In genomic region chr16:65888201-65888600, GRCh38 we compare ENCODE assay signal across 25 cellular contexts.
"Had no signal": no experiment of that assay in that cellular context is flagged by ENCODE, and none has a peak within 500 bp of the region (broad histone marks: within the 10 kb centered on the region; RNA-seq: fewer than 3 reads in every experiment).

No MANE protein-coding gene starts in this region.

- H3K27ac Mint-ChIP-seq: activated B cell treated with CpG ODN at 0.5 μM for 24 hours; activated CD4-positive, alpha-beta T cell treated with anti-CD3 and anti-CD28 coated beads, Interleukin-2, amount 10 ng/mL, durations not matched to agents 24 days and 14 days; activated CD8-positive, alpha-beta memory T cell treated with anti-CD3 and anti-CD28 coated beads, Interleukin-2, amount 10 ng/mL, durations not matched to agents 7 days and 5 days; activated naive CD4-positive, alpha-beta T cell treated with anti-CD3 and anti-CD28 coated beads, Interleukin-2, amount 50 U/mL, for 24 hours; activated T-cell treated with anti-CD3 and anti-CD28 coated beads, Interleukin-2, amount 50 U/mL, for 24 hours; activated T-helper 1 cell treated with anti-CD3 and anti-CD28 coated beads, Interleukin-12 subunit alpha, Interleukin-12 subunit beta, Interleukin-2, Interleukin-4 antibody, amounts not matched to agents 30 ng/mL and 10 ng/mL and 1 ng/mL, durations not matched to agents 14 hours and 24 hours and 36 hours had no signal

- H3K4me3 Mint-ChIP-seq: activated B cell treated with CpG ODN at 0.5 μM for 24 hours; activated CD4-positive, alpha-beta T cell treated with anti-CD3 and anti-CD28 coated beads, Interleukin-2, amount 10 ng/mL, durations not matched to agents 24 days and 14 days; activated CD8-positive, alpha-beta memory T cell treated with anti-CD3 and anti-CD28 coated beads, Interleukin-2, amount 10 ng/mL, durations not matched to agents 7 days and 5 days; activated naive CD4-positive, alpha-beta T cell treated with anti-CD3 and anti-CD28 coated beads, Interleukin-2, amount 50 U/mL, for 24 hours; activated T-cell treated with anti-CD3 and anti-CD28 coated beads, Interleukin-2, amount 50 U/mL, for 24 hours; activated T-helper 1 cell treated with anti-CD3 and anti-CD28 coated beads, Interleukin-12 subunit alpha, Interleukin-12 subunit beta, Interleukin-2, Interleukin-4 antibody, amounts not matched to agents 30 ng/mL and 10 ng/mL and 1 ng/mL, durations not matched to agents 14 hours and 24 hours and 36 hours; central memory CD8-positive, alpha-beta T cell had no signal

- H3K4me1 ChIP-seq: body of pancreas had no signal

- H3K9me3 ChIP-seq: body of pancreas, SJSA1 had no signal

- H3K27ac ChIP-seq: body of pancreas, KMS-11, RWPE1, SJSA1 had no signal

- DNase-seq: activated B cell treated with CpG ODN at 0.5 μM for 24 hours; activated CD4-positive, alpha-beta T cell treated with anti-CD3 and anti-CD28 coated beads for 1 hour; activated CD4-positive, alpha-beta T cell treated with anti-CD3 and anti-CD28 coated beads, Interleukin-2, amount 10 ng/mL, durations not matched to agents 24 days and 14 days; activated CD4-positive, alpha-beta T cell treated with anti-CD3 and anti-CD28 coated beads, Interleukin-2, amount 50 U/mL, for 48 hours; activated CD8-positive, alpha-beta memory T cell treated with anti-CD3 and anti-CD28 coated beads, Interleukin-2, amount 10 ng/mL, durations not matched to agents 7 days and 5 days; activated effector memory CD4-positive, alpha-beta T cell treated with Interleukin-2 at 50 U/mL for 16 hours; activated naive CD4-positive, alpha-beta T cell; activated T-cell treated with anti-CD3 and anti-CD28 coated beads, Interleukin-2, amount 50 U/mL, for 24 hours; aorta; body of pancreas; NCI-H1105 treated with DMSO at 0.1 percent for 48 hours; NCI-H1436 treated with DMSO at 0.1 percent for 48 hours; NCI-H187; NCI-H2081; NCI-H510A treated with DMSO at 0.1 percent for 48 hours; NCI-H69; SW 1271 had no signal

- H3K4me3 ChIP-seq: body of pancreas, SJSA1 had no signal

- H3K36me3 Mint-ChIP-seq: activated CD8-positive, alpha-beta memory T cell treated with anti-CD3 and anti-CD28 coated beads, Interleukin-2, amount 10 ng/mL, durations not matched to agents 7 days and 5 days; activated naive CD4-positive, alpha-beta T cell treated with anti-CD3 and anti-CD28 coated beads, Interleukin-2, amount 50 U/mL, for 24 hours had no signal

- H3K36me3 ChIP-seq: SJSA1 had no signal

- H3K9me3 Mint-ChIP-seq: activated CD4-positive, alpha-beta T cell treated with anti-CD3 and anti-CD28 coated beads, Interleukin-2, amount 10 ng/mL, durations not matched to agents 24 days and 14 days; activated naive CD4-positive, alpha-beta T cell treated with anti-CD3 and anti-CD28 coated beads, Interleukin-2, amount 50 U/mL, for 24 hours; activated T-helper 1 cell treated with anti-CD3 and anti-CD28 coated beads, Interleukin-12 subunit alpha, Interleukin-12 subunit beta, Interleukin-2, Interleukin-4 antibody, amounts not matched to agents 30 ng/mL and 10 ng/mL and 1 ng/mL, durations not matched to agents 14 hours and 24 hours and 36 hours had no signal

- H3K27me3 ChIP-seq: body of pancreas, SJSA1 had no signal

- H3K4me1 Mint-ChIP-seq: activated B cell treated with CpG ODN at 0.5 μM for 24 hours; activated CD4-positive, alpha-beta T cell treated with anti-CD3 and anti-CD28 coated beads, Interleukin-2, amount 10 ng/mL, durations not matched to agents 24 days and 14 days; activated CD8-positive, alpha-beta memory T cell treated with anti-CD3 and anti-CD28 coated beads, Interleukin-2, amount 10 ng/mL, durations not matched to agents 7 days and 5 days; activated naive CD4-positive, alpha-beta T cell treated with anti-CD3 and anti-CD28 coated beads, Interleukin-2, amount 50 U/mL, for 24 hours; central memory CD8-positive, alpha-beta T cell had no signal

- ATAC-seq: activated CD8-positive, alpha-beta memory T cell treated with anti-CD3 and anti-CD28 coated beads, Interleukin-2, amount 10 ng/mL, durations not matched to agents 7 days and 5 days; body of pancreas; Panc1; SK-N-SH treated with all-trans-retinoic acid at 6 μM for 48 hours had no signal

- H3K27me3 Mint-ChIP-seq: activated B cell treated with CpG ODN at 0.5 μM for 24 hours; activated CD4-positive, alpha-beta T cell treated with anti-CD3 and anti-CD28 coated beads, Interleukin-2, amount 10 ng/mL, durations not matched to agents 24 days and 14 days; activated CD8-positive, alpha-beta memory T cell treated with anti-CD3 and anti-CD28 coated beads, Interleukin-2, amount 10 ng/mL, durations not matched to agents 7 days and 5 days; activated T-cell treated with anti-CD3 and anti-CD28 coated beads, Interleukin-2, amount 50 U/mL, for 24 hours; central memory CD8-positive, alpha-beta T cell had no signal
